8 cellular contexts compared by ENCODE assay signal in genomic region chr9:71795097-71795807, GRCh38.
DNase-seq lines count a peak whose midpoint lies in the region; ATAC-seq and TF ChIP-seq lines count a peak whose summit lies in the region.

No MANE protein-coding gene starts in this region.

- no peak overlapping the region for H3K9ac ChIP-seq in parathyroid adenoma

- H3K4me3 ChIP-seq in parathyroid adenoma (ENCODE audit: low read depth, low read length), result no peak overlapping the region

- H3K27ac ChIP-seq in parathyroid adenoma, result no peak overlapping the region

- H2AFZ ChIP-seq in parathyroid adenoma, result peak overlapping the region; percentile 38

- no peaks in the 10 kb centered on the region for H3K27me3 ChIP-seq in parathyroid adenoma (ENCODE audit: control insufficient read depth, insufficient read depth, low read length)

- no peaks in the 10 kb centered on the region for H3K9me3 ChIP-seq in parathyroid adenoma (ENCODE audit: control insufficient read depth, low read length)

- no peak overlapping the region for H3K4me2 ChIP-seq in parathyroid adenoma (ENCODE audit: low read length)

- peak; percentile 84 for DNase-seq in NAMALWA (ENCODE audit: low spot score)
- DNase-seq in HCEC 1CT, result no peak
- DNase-seq in iPS-NIHi7 (ENCODE audit: extremely low spot score), result no peak
- DNase-seq in GF-D8 (lab: John Stamatoyannopoulos, UW), result no peak
- no peak for DNase-seq in SHP77 treated with DMSO at 0.1 percent for 48 hours (lab: John Stamatoyannopoulos, UW)

- no peaks in the 10 kb centered on the region for H3K79me2 ChIP-seq in parathyroid adenoma

- ATAC-seq in GM18873 (IDR thresholded peaks at IDR 0.05; ENCODE audit: low FRiP score, unreplicated experiment) (peak; percentile 94), HG02588 (IDR thresholded peaks at IDR 0.05; ENCODE audit: unreplicated experiment) (peak; percentile 86)

- H3K4me1 ChIP-seq in parathyroid adenoma, result no peaks in the 10 kb centered on the region

- H3K36me3 ChIP-seq in parathyroid adenoma (ENCODE audit: control insufficient read depth, insufficient read depth, low read length), result no peaks in the 10 kb centered on the region

- no peak for TF ChIP-seq CTCF in parathyroid adenoma (IDR thresholded peaks at IDR 0.05)
